ENCODE assay signal across 21 cellular contexts in genomic region chr2:218362606-218363005, GRCh38. TPM values are rescaled to one million over a fixed set of nuclear protein-coding genes. Genes with fewer than 3 reads are reported as not detected.
DNase-seq lines count a peak whose midpoint lies in the region; ATAC-seq and TF ChIP-seq lines count a peak whose summit lies in the region.
"Had no signal": no experiment of that assay in that cellular context is flagged by ENCODE, and none has a peak within 500 bp of the region (broad histone marks: within the 10 kb centered on the region; RNA-seq: fewer than 3 reads in every experiment).

No MANE protein-coding gene starts in this region.

- TF ChIP-seq POLR2A in thyroid gland (IDR thresholded peaks at IDR 0.05): no peak

- peak; percentile 41 for ATAC-seq in HG03159 (IDR thresholded peaks at IDR 0.05; ENCODE audit: unreplicated experiment)
- ATAC-seq: CD8-positive, alpha-beta T cell; Panc1; Right ventricle myocardium inferior had no signal

- DNase-seq in GM06990 (ENCODE audit: extremely low read depth, insufficient read length) (peak; percentile 36), thyroid gland (no peak), dedifferentiated amniotic fluid mesenchymal stem cell (ENCODE audit: extremely low spot score) (no peak), foreskin fibroblast (no peak), NCI-H2171 treated with DMSO at 0.1 percent for 48 hours (lab: John Stamatoyannopoulos, UW) (no peak)
- DNase-seq: CD8-positive, alpha-beta T cell; DMS79 treated with DMSO at 0.1 percent for 48 hours; NCI-H1048; NCI-H1436 treated with DMSO at 0.1 percent for 48 hours; NCI-H2029 treated with DMSO at 0.1 percent for 48 hours; NCI-H2227 treated with DMSO at 0.1 percent for 48 hours; NCI-H524 had no signal

- no peaks in the 10 kb centered on the region for H3K27me3 Mint-ChIP-seq in nephron (ENCODE audit: low read depth)
- H3K27me3 Mint-ChIP-seq: B cell had no signal

- peak overlapping the region in 2 of 3 experiments; percentile 51 to 89 for H3K27ac Mint-ChIP-seq in nephron
- H3K27ac Mint-ChIP-seq: B cell; CD8-positive, alpha-beta T cell had no signal

- H3K4me3 Mint-ChIP-seq in nephron: no peak overlapping the region
- H3K4me3 Mint-ChIP-seq: B cell; CD8-positive, alpha-beta T cell had no signal

- 89 to 93% methylated on average over 8 of the region's 8 CpGs for WGBS in thyroid gland, 2 donors

- H3K36me3 Mint-ChIP-seq in nephron (ENCODE audit: low read depth): no peaks in the 10 kb centered on the region
- H3K36me3 Mint-ChIP-seq: CD8-positive, alpha-beta T cell had no signal

- peak overlapping the region; percentile 27 to 92 (median 67) for H3K27ac ChIP-seq in thyroid gland
- H3K27ac ChIP-seq: KMS-11, SK-N-MC had no signal

- no peaks in the 10 kb centered on the region for H3K9me3 ChIP-seq in thyroid gland
- H3K9me3 ChIP-seq: HAP-1 had no signal

- intact Hi-C loops in thyroid gland (cut with DNase I): no loop called here

- no peak overlapping the region for H3K4me3 ChIP-seq in GM06990 (replicated peaks; ENCODE audit: low read depth, low read length)
- H3K4me3 ChIP-seq in thyroid gland (replicated peaks in 1 of 3): no peak overlapping the region
- no peak overlapping the region for H3K4me3 ChIP-seq in foreskin fibroblast (ENCODE audit: low read depth in 1 of 2, low read length in 2 of 2)
- H3K4me3 ChIP-seq: HAP-1, SK-N-MC had no signal

- no peaks in the 10 kb centered on the region for H3K9me3 Mint-ChIP-seq in nephron
- H3K9me3 Mint-ChIP-seq: CD8-positive, alpha-beta T cell had no signal

- peaks cover 46 to 73% of the 10 kb centered on the region in 2 donors for H3K4me1 ChIP-seq in thyroid gland

- H3K27me3 ChIP-seq in GM06990 (replicated peaks; ENCODE audit: control insufficient read depth, insufficient read depth, low read length) (no peaks in the 10 kb centered on the region), thyroid gland (no peaks in the 10 kb centered on the region)

- H3K4me1 Mint-ChIP-seq in nephron: peaks cover 5% of the 10 kb centered on the region
- H3K4me1 Mint-ChIP-seq: B cell had no signal

- no peak for TF ChIP-seq CTCF in GM06990 (IDR thresholded peaks at IDR 0.05; ENCODE audit: insufficient read depth, low read length, poor library complexity, severe bottlenecking)
- TF ChIP-seq CTCF in nephron (IDR thresholded peaks at IDR 0.05; ENCODE audit: unreplicated experiment in 3 of 3): no peak
- TF ChIP-seq CTCF in thyroid gland (IDR thresholded peaks at IDR 0.05): no peak
- no peak for TF ChIP-seq CTCF in foreskin fibroblast (IDR thresholded peaks at IDR 0.05; ENCODE audit: low read depth, low read length)

- H3K36me3 ChIP-seq in GM06990 (ENCODE audit: control insufficient read depth, insufficient read depth, low read length) (no peaks in the 10 kb centered on the region), thyroid gland (no peaks in the 10 kb centered on the region)
- H3K36me3 ChIP-seq: HAP-1 had no signal

RNA-seq across cellular contexts. Expression of gene CATIP, which starts 5.9 kb away (rescaled TPM):
- total RNA-seq in thyroid gland: 1 to 10 TPM in 3 of 4 donors, under 1 TPM in 1; 0.54 to 5.5 (median 2.9) TPM
- total RNA-seq: B cell; CD8-positive, alpha-beta T cell; MCF 10A; Right ventricle myocardium inferior had no signal

RNA-seq across cellular contexts. Expression of gene SLC11A1, which starts 19.5 kb away (rescaled TPM):
- 10 to 100 TPM in 2 of 4 donors, 1 to 10 TPM in 2; 1.7 to 14.5 (median 10.1) TPM for total RNA-seq in thyroid gland

RNA-seq across cellular contexts. Expression of gene CTDSP1, which starts 37.1 kb away (rescaled TPM):
- total RNA-seq in thyroid gland: 100 to 1,000 TPM; 105 to 152 (median 127) TPM

RNA-seq across cellular contexts. Expression of gene VIL1, which starts 56.3 kb away (rescaled TPM):
- not detected for total RNA-seq in thyroid gland
- total RNA-seq: B cell, MCF 10A, Right ventricle myocardium inferior had no signal
